Comparison of ENCODE assay signal across 24 cellular contexts in genomic region chrX:72685018-72685417, GRCh38. TPM values are rescaled to one million over a fixed set of nuclear protein-coding genes. Genes with fewer than 3 reads are reported as not detected.
A peak's percentile ranks its signal among the peaks of the same experiment; 100 is the strongest.
DNase-seq lines count a peak whose midpoint lies in the region; ATAC-seq, FAIRE-seq and TF ChIP-seq lines count a peak whose summit lies in the region.
"Had no signal": no experiment of that assay in that cellular context is flagged by ENCODE, and none has a peak within 500 bp of the region (broad histone marks: within the 10 kb centered on the region; RNA-seq: fewer than 3 reads in every experiment).

No MANE protein-coding gene starts in this region.

- POLR2A ChIA-PET in HEK293 (lab: Yijun Ruan, JAX), result no interaction called here

- peaks cover 25% of the 10 kb centered on the region for H3K27me3 Mint-ChIP-seq in activated T-cell treated with anti-CD3 and anti-CD28 coated beads, Interleukin-2, amount 50 U/mL, for 24 hours
- H3K27me3 Mint-ChIP-seq: B cell had no signal

- no peak overlapping the region for H3K27ac ChIP-seq in ACC112 (ENCODE audit: low read depth, low read length)
- H3K27ac ChIP-seq in HEK293 (ENCODE audit: extremely low read depth, low read depth, low read length), result no peak overlapping the region
- H3K27ac ChIP-seq in RWPE2 (ENCODE audit: poor library complexity, severe bottlenecking), result peak overlapping the region; percentile 90
- H3K27ac ChIP-seq in gastrocnemius medialis, result peak overlapping the region in 1 of 4 donors; percentile 43
- H3K27ac ChIP-seq: SK-N-MC had no signal

- H3K4me1 ChIP-seq in ACC112 (ENCODE audit: control insufficient read depth, insufficient read depth, low read length, unreplicated experiment), result no peaks in the 10 kb centered on the region
- no peaks in the 10 kb centered on the region for H3K4me1 ChIP-seq in HEK293 (ENCODE audit: control insufficient read depth, insufficient read depth, low read length)
- peaks cover 25% of the 10 kb centered on the region for H3K4me1 ChIP-seq in RWPE2 (ENCODE audit: insufficient read depth, poor library complexity, severe bottlenecking)
- no peaks in the 10 kb centered on the region for H3K4me1 ChIP-seq in gastrocnemius medialis

- H3K79me2 ChIP-seq in ACC112 (ENCODE audit: control insufficient read depth, insufficient read depth, low read length, unreplicated experiment), result no peaks in the 10 kb centered on the region

- H3K4me3 ChIP-seq in ACC112 (ENCODE audit: low read depth, low read length), result 0 out of 2 replicates have a peak overlapping the region, but pooled peaks have one; percentile 26
- no peak overlapping the region for H3K4me3 ChIP-seq in HEK293 (ENCODE audit: low read depth, low read length)
- no peak overlapping the region for H3K4me3 ChIP-seq in RWPE2 (ENCODE audit: severe bottlenecking)
- no peak overlapping the region for H3K4me3 ChIP-seq in gastrocnemius medialis
- H3K4me3 ChIP-seq: MG63, SK-N-MC had no signal

- H3K9me3 Mint-ChIP-seq in activated T-cell treated with anti-CD3 and anti-CD28 coated beads, Interleukin-2, amount 50 U/mL, for 24 hours, result no peaks in the 10 kb centered on the region

- H3K36me3 ChIP-seq in ACC112 (ENCODE audit: insufficient read depth, low read length) (peaks cover 3% of the 10 kb centered on the region; the same call in 1 of the 2 replicates), HEK293 (ENCODE audit: control insufficient read depth in 2 of 2, insufficient read depth in 1 of 2, low read length in 2 of 2) (peaks cover 15 to 26% of the 10 kb centered on the region in 2 experiments), RWPE2 (ENCODE audit: low read depth) (peaks cover 15% of the 10 kb centered on the region), gastrocnemius medialis (peaks cover 0 to 11% of the 10 kb centered on the region in 2 donors)
- H3K36me3 ChIP-seq: MG63 had no signal

- DNase-seq in RWPE2 (ENCODE audit: low spot score) (no peak), gastrocnemius medialis (no peak), LoVo (ENCODE audit: low spot score) (no peak)
- no peak for DNase-seq in activated T-cell treated with anti-CD3 and anti-CD28 coated beads, Interleukin-2, amount 50 U/mL, for 24 hours
- DNase-seq: 8988T, DMS 273 treated with DMSO at 0.1 percent for 48 hours, DND-41, HFFc6, MG63, NCI-H1092, NCI-H146, NCI-H2081, NCI-H2171 treated with DMSO at 0.1 percent for 48 hours, NCI-H446, NCI-H69, SHP77 had no signal

- FAIRE-seq in islet of Langerhans (lab: Jason Lieb, UNC), result peak; percentile 88
- FAIRE-seq: H1, HepG2 had no signal

- TF ChIP-seq CTCF in HEK293 (tag by site-specific recombination; IDR thresholded peaks at IDR 0.05), result no peak
- TF ChIP-seq CTCF in RWPE2 (IDR thresholded peaks at IDR 0.05; ENCODE audit: poor library complexity, severe bottlenecking), result no peak
- TF ChIP-seq CTCF in gastrocnemius medialis (IDR thresholded peaks at IDR 0.05 in 4 of 5, conservative IDR thresholded peaks at IDR 0.05 in 1 of 5), result no peak

- in situ Hi-C loops in gastrocnemius medialis (cut with MboI; ENCODE audit: low sequenced_read_pairs in 4 of 4), result no loop called here

- intact Hi-C loops in gastrocnemius medialis (cut with DNase I; ENCODE audit: low total_unique reads), result no loop called here

- H2AFZ ChIP-seq in ACC112 (ENCODE audit: low read length, unreplicated experiment), result no peak overlapping the region

- CTCF ChIA-PET in HEK293 (lab: Yijun Ruan, JAX), result no interaction called here

- no peak overlapping the region for H3K27ac Mint-ChIP-seq in activated T-cell treated with anti-CD3 and anti-CD28 coated beads, Interleukin-2, amount 50 U/mL, for 24 hours
- H3K27ac Mint-ChIP-seq: B cell, HFFc6 had no signal

- H3K9me3 ChIP-seq in HEK293 (ENCODE audit: control insufficient read depth, insufficient read depth, low read depth, low read length), result no peaks in the 10 kb centered on the region
- H3K9me3 ChIP-seq in RWPE2 (ENCODE audit: severe bottlenecking), result no peaks in the 10 kb centered on the region
- H3K9me3 ChIP-seq in gastrocnemius medialis, result no peaks in the 10 kb centered on the region
- H3K9me3 ChIP-seq: MG63 had no signal

- ATAC-seq in RWPE2 (ENCODE audit: low read depth) (no peak), GM21737 (IDR thresholded peaks at IDR 0.05; ENCODE audit: unreplicated experiment) (no peak), gastrocnemius medialis (no peak)
- ATAC-seq: HepG2 had no signal

- peaks cover 2% of the 10 kb centered on the region for H3K4me1 Mint-ChIP-seq in activated T-cell treated with anti-CD3 and anti-CD28 coated beads, Interleukin-2, amount 50 U/mL, for 24 hours (ENCODE audit: low read depth)
- H3K4me1 Mint-ChIP-seq: B cell had no signal

- TF ChIP-seq POLR2A in gastrocnemius medialis (IDR thresholded peaks at IDR 0.05), result no peak

- no peaks in the 10 kb centered on the region for H3K27me3 ChIP-seq in ACC112 (ENCODE audit: insufficient read depth, low read length)
- no peaks in the 10 kb centered on the region for H3K27me3 ChIP-seq in RWPE2 (ENCODE audit: insufficient read depth, poor library complexity, severe bottlenecking)
- no peaks in the 10 kb centered on the region for H3K27me3 ChIP-seq in gastrocnemius medialis
- H3K27me3 ChIP-seq: MG63 had no signal

- H3K36me3 Mint-ChIP-seq in activated T-cell treated with anti-CD3 and anti-CD28 coated beads, Interleukin-2, amount 50 U/mL, for 24 hours (ENCODE audit: low read depth), result peaks cover 3% of the 10 kb centered on the region

- H3K4me3 Mint-ChIP-seq in activated T-cell treated with anti-CD3 and anti-CD28 coated beads, Interleukin-2, amount 50 U/mL, for 24 hours, result no peak overlapping the region
- H3K4me3 Mint-ChIP-seq: B cell, HFFc6 had no signal

TF ChIP-seq in HEK293, 187 proteins besides CTCF, POLR2A, EP300 and RAD21:
- TF ChIP-seq ZNF555 (tag by site-specific recombination; conservative IDR thresholded peaks at IDR 0.05), result 0 out of 2 replicates have a peak, but pooled peaks have one; percentile 1
- no peak for TF ChIP-seq ZSCAN18 (tag by site-specific recombination; IDR thresholded peaks at IDR 0.05)
- no peak for TF ChIP-seq ZNF660 (tag by site-specific recombination; IDR thresholded peaks at IDR 0.05)
- TF ChIP-seq ZNF707 (tag by site-specific recombination; IDR thresholded peaks at IDR 0.05), result no peak
- no peak for TF ChIP-seq ZNF302 (tag by site-specific recombination; IDR thresholded peaks at IDR 0.05; ENCODE audit: low read depth)
- TF ChIP-seq TSHZ1 (tag by site-specific recombination; IDR thresholded peaks at IDR 0.05; ENCODE audit: borderline replicate concordance), result no peak
- no peak for TF ChIP-seq ZNF311 (tag by site-specific recombination; IDR thresholded peaks at IDR 0.05; ENCODE audit: borderline replicate concordance)
- no peak for TF ChIP-seq ZNF350 (tag by site-specific recombination; IDR thresholded peaks at IDR 0.05)
- no peak for TF ChIP-seq ZBTB17 (tag by site-specific recombination; IDR thresholded peaks at IDR 0.05)

RNA-seq across cellular contexts. Expression of gene PHKA1, which starts 29.1 kb away (rescaled TPM):
- 100 to 1,000 TPM in 2 of 4 donors, 10 to 100 TPM in 2; 33.5 to 176 (median 107) TPM for total RNA-seq in gastrocnemius medialis
